Comparison of ENCODE assay signal across 19 cellular contexts in genomic region chrX:134736351-134736750, GRCh38.
DNase-seq lines count a peak whose midpoint lies in the region; ATAC-seq, FAIRE-seq and TF ChIP-seq lines count a peak whose summit lies in the region.
"Had no signal": no experiment of that assay in that cellular context is flagged by ENCODE, and none has a peak within 500 bp of the region (broad histone marks: within the 10 kb centered on the region; RNA-seq: fewer than 3 reads in every experiment).

No MANE protein-coding gene starts in this region.

- no peak overlapping the region for H3K4me3 ChIP-seq in IMR-90 (ENCODE audit: insufficient read depth, low read depth, low read length)
- no peak overlapping the region for H3K4me3 ChIP-seq in OCI-LY7 (ENCODE audit: low read depth, low read length, poor library complexity, severe bottlenecking)

- TF ChIP-seq CTCF in IMR-90 (conservative IDR thresholded peaks at IDR 0.05; ENCODE audit: low read depth, low read length) (no peak), chondrocyte (IDR thresholded peaks at IDR 0.05) (no peak), nephron (IDR thresholded peaks at IDR 0.05; ENCODE audit: unreplicated experiment in 3 of 3) (no peak), OCI-LY7 (conservative IDR thresholded peaks at IDR 0.05; ENCODE audit: low read length) (no peak)

- H3K9me1 ChIP-seq in IMR-90 (ENCODE audit: insufficient read depth, low read length) = peaks cover 10% of the 10 kb centered on the region; the same call in 1 of the 2 replicates

- H3K9ac ChIP-seq in IMR-90 (ENCODE audit: low read depth, low read length) = no peak overlapping the region

- 0 out of 2 replicates have a peak overlapping the region, but pooled peaks have one; percentile 43 for H3K23ac ChIP-seq in IMR-90 (ENCODE audit: low read depth, low read length)

- H2AK5ac ChIP-seq in IMR-90 (ENCODE audit: low read depth, low read length) = no peak overlapping the region

- H3K27me3 Mint-ChIP-seq in chondrocyte (ENCODE audit: low read depth) = no peaks in the 10 kb centered on the region
- H3K27me3 Mint-ChIP-seq in nephron (ENCODE audit: low read depth) = no peaks in the 10 kb centered on the region
- H3K27me3 Mint-ChIP-seq: CD4-positive, alpha-beta memory T cell had no signal

- H2BK5ac ChIP-seq in IMR-90 (ENCODE audit: low read depth, low read length, poor library complexity, severe bottlenecking) = no peak overlapping the region

- H3K9me3 Mint-ChIP-seq in chondrocyte (ENCODE audit: low read depth) = no peaks in the 10 kb centered on the region
- H3K9me3 Mint-ChIP-seq in nephron = peaks cover 7% of the 10 kb centered on the region

- CTCF ChIA-PET in IMR-90 (lab: Yijun Ruan, JAX) = no interaction called here
- CTCF ChIA-PET in OCI-LY7 (lab: Charles Lee; ENCODE audit: unreplicated experiment) = no interaction called here

- no peak for DNase-seq in IMR-90
- no peak for DNase-seq in chondrocyte (ENCODE audit: low spot score)
- no peak for DNase-seq in GM12891 (ENCODE audit: insufficient read length, low spot score)
- no peak for DNase-seq in stimulated activated naive CD4-positive, alpha-beta T cell treated with Interleukin-2 at 50 U/mL for 16 hours (lab: John Stamatoyannopoulos, UW)
- DNase-seq in OCI-LY7 (ENCODE audit: low spot score) = no peak
- DNase-seq in COLO668 (lab: John Stamatoyannopoulos, UW; ENCODE audit: unreplicated experiment) = no peak
- DNase-seq: BE2C; CD4-positive, alpha-beta memory T cell; COR-L47; DND-41; GDM1 had no signal

- H2BK15ac ChIP-seq in IMR-90 (ENCODE audit: low read depth, low read length) = 0 out of 3 replicates have a peak overlapping the region, but pooled peaks have one; percentile 35

- dilution Hi-C loops in IMR-90 (cut with HindIII; ENCODE audit: low sequenced_read_pairs, unreplicated experiment) = no loop called here

- intact Hi-C loops in IMR-90 (cut with micrococcal nuclease) = no loop called here
- intact Hi-C loops in OCI-LY7 (cut with micrococcal nuclease; ENCODE audit: unreplicated experiment) = no loop called here

- H3K9me3 ChIP-seq in IMR-90 (ENCODE audit: control insufficient read depth, insufficient read depth, low read length) = peaks cover 2% of the 10 kb centered on the region; the same call in 1 of the 2 replicates
- H3K9me3 ChIP-seq in OCI-LY7 (ENCODE audit: low read length) = no peaks in the 10 kb centered on the region
- H3K9me3 ChIP-seq: BE2C had no signal

- peak overlapping the region; percentile 73 for H3K4ac ChIP-seq in IMR-90 (ENCODE audit: low read depth, low read length)

- FAIRE-seq in GM12891 (lab: Jason Lieb, UNC) = no peak
- FAIRE-seq: A204.1, GM19239, H54, HepG2, HTR-8/SVneo had no signal

- no peak for TF ChIP-seq RAD21 in IMR-90 (IDR thresholded peaks at IDR 0.05; ENCODE audit: low read length)

- TF ChIP-seq POLR2A in IMR-90 (IDR thresholded peaks at IDR 0.05; ENCODE audit: low read depth, low read length) (no peak), GM12891 (IDR thresholded peaks at IDR 0.05; ENCODE audit: low read depth, low read length) (no peak)

- H4K20me1 ChIP-seq in IMR-90 (ENCODE audit: insufficient read depth, low read length) = no peaks in the 10 kb centered on the region
- H4K20me1 ChIP-seq in OCI-LY7 (ENCODE audit: insufficient read depth, low read length) = no peaks in the 10 kb centered on the region

- no peaks in the 10 kb centered on the region for H3K79me1 ChIP-seq in IMR-90 (ENCODE audit: low read depth in 1 of 2, low read length in 2 of 2)

- POLR2A ChIA-PET in IMR-90 (lab: Charles Lee; ENCODE audit: unreplicated experiment) = no interaction called here
- POLR2A ChIA-PET in OCI-LY7 (lab: Charles Lee) = interaction anchor here (1.2 kb wide), 1 partner anchor 104 kb away, joined by 5 read pairs; no protein-coding TSS in a partner anchor

- no peak for ATAC-seq in IMR-90 (ENCODE audit: low read depth)
- ATAC-seq: HCT116, HepG2 had no signal

- H3K4me2 ChIP-seq in IMR-90 (ENCODE audit: low read depth, low read length) = no peak overlapping the region
- H3K4me2 ChIP-seq in OCI-LY7 (ENCODE audit: low read length) = no peak overlapping the region

- H2AK9ac ChIP-seq in IMR-90 (replicated peaks; ENCODE audit: low read depth, low read length, poor library complexity) = no peak overlapping the region

- H3K18ac ChIP-seq in IMR-90 (ENCODE audit: low read depth, low read length) = no peak overlapping the region; the same call in 1 of the 2 replicates

- peaks cover 60% of the 10 kb centered on the region for H3K4me1 Mint-ChIP-seq in chondrocyte (ENCODE audit: low read depth)
- H3K4me1 Mint-ChIP-seq in nephron = peaks cover 85% of the 10 kb centered on the region
- H3K4me1 Mint-ChIP-seq: CD4-positive, alpha-beta memory T cell had no signal

- H3K14ac ChIP-seq in IMR-90 (replicated peaks; ENCODE audit: low read depth, low read length) = no peak overlapping the region

- H3K4me1 ChIP-seq in IMR-90 (ENCODE audit: control insufficient read depth, insufficient read depth, low read length) (peaks cover 12% of the 10 kb centered on the region), OCI-LY7 (ENCODE audit: insufficient read depth, low read length, poor library complexity, severe bottlenecking) (no peaks in the 10 kb centered on the region)

- H3K27me3 ChIP-seq in IMR-90 (ENCODE audit: control insufficient read depth, insufficient read depth, low read length) = peaks cover 3% of the 10 kb centered on the region; the same call in 1 of the 2 replicates
- H3K27me3 ChIP-seq: BE2C had no signal

- in situ Hi-C loops in IMR-90 (cut with MboI; ENCODE audit: low sequenced_read_pairs) = no loop called here

- no peaks in the 10 kb centered on the region for H3K79me2 ChIP-seq in OCI-LY7 (ENCODE audit: insufficient read depth, low read depth, low read length)

- no peaks in the 10 kb centered on the region for H3K9me2 ChIP-seq in OCI-LY7 (ENCODE audit: insufficient read depth, low read length)

- peak overlapping the region; percentile 82 for H2BK20ac ChIP-seq in IMR-90 (ENCODE audit: low read depth, low read length)

- no peaks in the 10 kb centered on the region for H3K36me3 ChIP-seq in IMR-90 (ENCODE audit: control insufficient read depth, insufficient read depth, low read length)
- H3K36me3 ChIP-seq in OCI-LY7 (ENCODE audit: insufficient read depth, low read length) = no peaks in the 10 kb centered on the region
- H3K36me3 ChIP-seq: BE2C had no signal

- WGBS in IMR-90 (ENCODE audit: extremely low coverage in 2 of 2, insufficient read length in 1 of 2), 2 experiments = no CpG with 5 or more reads among the region's 6 CpGs

- H4K8ac ChIP-seq in IMR-90 (ENCODE audit: low read depth in 2 of 2, low read length in 2 of 2) = 0 out of 4 replicates have a peak overlapping the region, but pooled peaks of 1 of the 2 experiments have one; percentile 74

- H4K91ac ChIP-seq in IMR-90 (ENCODE audit: insufficient read depth, low read depth, low read length) = peak overlapping the region; percentile 58; the same call in 1 of the 2 replicates

- H3K36me3 Mint-ChIP-seq in chondrocyte (ENCODE audit: low read depth) (no peaks in the 10 kb centered on the region), nephron (ENCODE audit: low read depth) (no peaks in the 10 kb centered on the region)
- H3K36me3 Mint-ChIP-seq: CD4-positive, alpha-beta memory T cell had no signal

- H4K5ac ChIP-seq in IMR-90 (ENCODE audit: low read depth, low read length) = peak overlapping the region; percentile 41; the same call in 1 of the 2 replicates

- H3K56ac ChIP-seq in IMR-90 (ENCODE audit: extremely low read depth, insufficient read depth, low read length) = no peak overlapping the region

- peak overlapping the region; percentile 37; the same call in 1 of the 2 replicates for H3K27ac ChIP-seq in IMR-90 (ENCODE audit: insufficient read depth, low read length)
- H3K27ac ChIP-seq in OCI-LY7 (ENCODE audit: low read depth, low read length, poor library complexity, severe bottlenecking) = no peak overlapping the region
- H3K27ac ChIP-seq: C4-2B had no signal

- BruUV-seq in IMR-90 (replicated peaks; lab: Mats Ljungman, UMichigan) = no TSS peak
- no TSS peak for BruUV-seq in OCI-LY7 (replicated peaks; lab: Mats Ljungman, UMichigan)

- H3K4me3 Mint-ChIP-seq in chondrocyte (ENCODE audit: unreplicated experiment) (no peak overlapping the region), nephron (peak overlapping the region in 1 of 3 experiments; percentile 18)
- H3K4me3 Mint-ChIP-seq: CD4-positive, alpha-beta memory T cell had no signal

- peak overlapping the region; percentile 56 for H3K27ac Mint-ChIP-seq in chondrocyte (ENCODE audit: unreplicated experiment)
- peak overlapping the region; percentile 98 for H3K27ac Mint-ChIP-seq in nephron
- H3K27ac Mint-ChIP-seq: CD4-positive, alpha-beta memory T cell had no signal

- peak overlapping the region; percentile 86 for H2BK120ac ChIP-seq in IMR-90 (ENCODE audit: low read depth, low read length)

- H2AFZ ChIP-seq in IMR-90 (replicated peaks; ENCODE audit: low read length, poor library complexity) = no peak overlapping the region
- no peak overlapping the region for H2AFZ ChIP-seq in OCI-LY7 (ENCODE audit: low read length)

TF ChIP-seq in IMR-90, 13 proteins besides CTCF, POLR2A, EP300 and RAD21 (continues in another document):
- TF ChIP-seq CEBPB (IDR thresholded peaks at IDR 0.05; ENCODE audit: low read depth, low read length) = no peak
- TF ChIP-seq NFE2L2 (IDR thresholded peaks at IDR 0.05; ENCODE audit: low read depth, low read length) = no peak
- TF ChIP-seq USF2 (IDR thresholded peaks at IDR 0.05; ENCODE audit: low read depth, low read length) = no peak
- no peak for TF ChIP-seq MAFK (IDR thresholded peaks at IDR 0.05; ENCODE audit: low read depth, low read length)

TF ChIP-seq in GM12891, 5 proteins besides CTCF, POLR2A, EP300 and RAD21:
- TF ChIP-seq SPI1 (IDR thresholded peaks at IDR 0.05; ENCODE audit: low read depth, low read length) (no peak), POU2F2 (IDR thresholded peaks at IDR 0.05; ENCODE audit: low read depth, low read length) (no peak), TAF1 (IDR thresholded peaks at IDR 0.05; ENCODE audit: low read depth, low read length) (no peak), PAX5 (IDR thresholded peaks at IDR 0.05; ENCODE audit: insufficient read depth, low read length, severe bottlenecking) (no peak), POLR2AphosphoS5 (IDR thresholded peaks at IDR 0.05; ENCODE audit: low read depth, low read length) (no peak)
